ENCODE assay signal across 7 cellular contexts in the genomic region with DNA sequence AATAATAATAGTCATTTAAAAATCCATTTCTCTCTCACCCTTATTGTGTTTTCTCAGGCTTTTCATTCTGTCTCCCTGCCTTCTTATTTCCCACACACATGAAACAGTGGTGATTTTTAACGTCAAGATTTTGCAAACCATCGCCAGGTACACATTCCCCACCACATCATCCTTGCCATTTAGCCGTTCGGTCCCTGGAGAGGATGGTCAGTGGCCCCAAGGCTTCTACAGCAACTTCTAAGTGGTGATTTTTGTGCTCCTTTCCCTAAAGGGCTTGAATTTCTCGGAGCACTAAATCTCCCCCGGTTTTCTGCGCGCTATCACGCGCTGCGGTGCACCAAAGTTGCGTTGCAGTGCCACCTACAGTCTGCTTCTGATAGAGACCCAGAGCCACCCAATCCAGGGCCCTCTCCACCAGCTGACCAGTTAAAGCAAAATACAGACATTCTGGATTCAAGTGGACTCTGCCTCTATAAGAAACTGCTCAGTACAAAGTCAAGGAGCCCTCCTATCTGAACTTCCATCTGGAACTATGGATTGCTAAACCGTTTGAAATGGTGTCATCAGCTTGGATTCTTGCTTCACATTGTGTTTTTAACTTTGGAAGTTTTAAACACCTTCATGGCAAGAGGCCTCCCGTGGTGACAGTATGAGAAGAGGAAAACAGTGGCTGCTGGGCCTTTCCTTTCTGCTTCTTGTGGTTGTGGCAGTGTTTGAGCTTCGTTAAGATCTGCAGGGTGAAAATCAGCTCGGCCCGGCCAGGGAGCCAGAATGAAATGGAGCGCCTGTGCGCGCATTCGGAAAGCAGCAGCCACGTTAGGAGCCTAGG.
DNase-seq lines count a peak whose midpoint lies in the region; ATAC-seq, FAIRE-seq and TF ChIP-seq lines count a peak whose summit lies in the region.

No MANE protein-coding gene starts in this region.

- H3K4me1 Mint-ChIP-seq in T-helper 17 cell: peaks cover 9% of the 10 kb centered on the region
- H3K4me1 Mint-ChIP-seq in astrocyte (ENCODE audit: low read depth, unreplicated experiment): peaks cover 15% of the 10 kb centered on the region

- no peaks in the 10 kb centered on the region for H3K36me3 Mint-ChIP-seq in T-helper 17 cell (ENCODE audit: low read depth)
- H3K36me3 Mint-ChIP-seq in astrocyte (ENCODE audit: low read depth, unreplicated experiment): no peaks in the 10 kb centered on the region

- H3K9ac ChIP-seq in astrocyte (ENCODE audit: low read length): peak overlapping the region; percentile 53

- DNase-seq in HEK293T (ENCODE audit: extremely low spot score) (peak; percentile 77), NB4 (ENCODE audit: low read depth) (peak; percentile 56), T-helper 17 cell (peak; percentile 23 to 43 (median 28)), astrocyte (ENCODE audit: low read depth) (peak; percentile 36), hypothalamus (lab: John Stamatoyannopoulos, UW) (peak in 47 of 51 donors; percentile 2 to 72 (median 39)), small intestine (peak; percentile 63)

- no peaks in the 10 kb centered on the region for H3K79me2 ChIP-seq in astrocyte (ENCODE audit: insufficient read depth, low read length)

- H4K20me1 ChIP-seq in astrocyte (ENCODE audit: insufficient read depth, low read length): no peaks in the 10 kb centered on the region

- POLR2A ChIA-PET in HEK293T (lab: Yijun Ruan, JAX): no interaction called here

- H3K4me1 ChIP-seq in astrocyte (ENCODE audit: insufficient read depth, low read length) (no peaks in the 10 kb centered on the region), small intestine (ENCODE audit: control insufficient read depth in 2 of 2, insufficient read depth in 1 of 2, low read depth in 1 of 2, low read length in 1 of 2) (no peaks in the 10 kb centered on the region)

- TF ChIP-seq POLR2A in NB4 (IDR thresholded peaks at IDR 0.05; ENCODE audit: extremely low read depth, insufficient read length): no peak

- H3K4me3 ChIP-seq in NB4 (ENCODE audit: low read depth, low read length) (no peak overlapping the region), astrocyte (ENCODE audit: insufficient read depth, low read depth, low read length) (peak overlapping the region; percentile 19), small intestine (ENCODE audit: low read depth in 1 of 2, low read length in 2 of 2) (no peak overlapping the region)

- peak; percentile 90 for ATAC-seq in T-helper 17 cell

- peak overlapping the region; percentile 83 for H2AFZ ChIP-seq in astrocyte (ENCODE audit: low read depth, low read length)

- H3K27ac ChIP-seq in astrocyte (ENCODE audit: low read depth, low read length) (no peak overlapping the region), small intestine (ENCODE audit: low read depth in 1 of 2, low read length in 1 of 2) (no peak overlapping the region)

- no peaks in the 10 kb centered on the region for H3K36me3 ChIP-seq in astrocyte (ENCODE audit: insufficient read depth, low read length)
- no peaks in the 10 kb centered on the region for H3K36me3 ChIP-seq in small intestine (ENCODE audit: control insufficient read depth in 2 of 2, insufficient read depth in 2 of 2, low read length in 2 of 2)

- CTCF ChIA-PET in HEK293T (lab: Yijun Ruan, JAX): interaction anchor here (0.6 to 1.3 kb wide), 8 partner anchors 10 to 393 kb away, joined by 3 to 4 read pairs (median 4); no protein-coding TSS in a partner anchor

- H3K9me3 ChIP-seq in T-helper 17 cell (ENCODE audit: control insufficient read depth, low read length, poor library complexity, severe bottlenecking) (no peaks in the 10 kb centered on the region), astrocyte (ENCODE audit: insufficient read depth, low read depth, low read length) (no peaks in the 10 kb centered on the region), small intestine (ENCODE audit: control insufficient read depth, low read depth) (no peaks in the 10 kb centered on the region)

- peaks cover 4% of the 10 kb centered on the region for H3K9me3 Mint-ChIP-seq in astrocyte (ENCODE audit: unreplicated experiment)

- peaks cover 20% of the 10 kb centered on the region for H3K27me3 Mint-ChIP-seq in T-helper 17 cell
- peaks cover 2% of the 10 kb centered on the region for H3K27me3 Mint-ChIP-seq in astrocyte (ENCODE audit: low read depth, unreplicated experiment)

- FAIRE-seq in astrocyte (lab: Jason Lieb, UNC): peak; percentile 64
- no peak for FAIRE-seq in small intestine (lab: Jason Lieb, UNC)

- H3K4me3 Mint-ChIP-seq in T-helper 17 cell (peak overlapping the region; percentile 84), astrocyte (ENCODE audit: unreplicated experiment) (no peak overlapping the region)

- 37% methylated on average over 22 of the region's 22 CpGs for WGBS in small intestine, 3 donors

- peak; percentile 85 for TF ChIP-seq CTCF in GM12873 (IDR thresholded peaks at IDR 0.05; ENCODE audit: insufficient read depth, low read depth, low read length, missing control alignments)
- peak; percentile 66 for TF ChIP-seq CTCF in NB4 (IDR thresholded peaks at IDR 0.05; ENCODE audit: low read depth, low read length)
- peak; percentile 77 for TF ChIP-seq CTCF in astrocyte (IDR thresholded peaks at IDR 0.05; ENCODE audit: insufficient read depth, low read depth, low read length)

- no peak overlapping the region for H3K27ac Mint-ChIP-seq in T-helper 17 cell
- peak overlapping the region; percentile 28 for H3K27ac Mint-ChIP-seq in astrocyte (ENCODE audit: unreplicated experiment)

- no peaks in the 10 kb centered on the region for H3K27me3 ChIP-seq in astrocyte (ENCODE audit: insufficient read depth, low read length)
- no peaks in the 10 kb centered on the region for H3K27me3 ChIP-seq in small intestine (ENCODE audit: control insufficient read depth in 2 of 2, insufficient read depth in 2 of 2, low read length in 2 of 2)

- peak overlapping the region; percentile 78 for H3K4me2 ChIP-seq in astrocyte (ENCODE audit: low read length)

TF ChIP-seq in HEK293T, 16 proteins besides CTCF, POLR2A, EP300 and RAD21:
- TF ChIP-seq TARDBP (IDR thresholded peaks at IDR 0.05) (no peak), FOXA1 (IDR thresholded peaks at IDR 0.05) (no peak), ARNT (IDR thresholded peaks at IDR 0.05) (no peak), SP1 (IDR thresholded peaks at IDR 0.05) (no peak), PKNOX1 (IDR thresholded peaks at IDR 0.05) (no peak), LEF1 (IDR thresholded peaks at IDR 0.05; ENCODE audit: borderline replicate concordance) (no peak), ELF4 (IDR thresholded peaks at IDR 0.05) (no peak)
